Comparison of ENCODE assay signal across 1 cellular context in genomic region chr12:46965137-46965536, GRCh38.
TF ChIP-seq lines count a peak whose summit lies in the region.

No MANE protein-coding gene starts in this region.

TF ChIP-seq in HepG2, 621 proteins besides CTCF, POLR2A, EP300 and RAD21:
- TF ChIP-seq KDM5A (IDR thresholded peaks at IDR 0.05; ENCODE audit: borderline replicate concordance, low read length) = no peak
- TF ChIP-seq MTA1 (CRISPR knock-in tag; IDR thresholded peaks at IDR 0.05; ENCODE audit: borderline replicate concordance) = no peak
- no peak for TF ChIP-seq ATF4 (CRISPR knock-in tag; IDR thresholded peaks at IDR 0.05)
- no peak for TF ChIP-seq KIAA2018 (CRISPR knock-in tag; IDR thresholded peaks at IDR 0.05; ENCODE audit: borderline replicate concordance)
